1 cellular context compared by ENCODE assay signal in the genomic region with DNA sequence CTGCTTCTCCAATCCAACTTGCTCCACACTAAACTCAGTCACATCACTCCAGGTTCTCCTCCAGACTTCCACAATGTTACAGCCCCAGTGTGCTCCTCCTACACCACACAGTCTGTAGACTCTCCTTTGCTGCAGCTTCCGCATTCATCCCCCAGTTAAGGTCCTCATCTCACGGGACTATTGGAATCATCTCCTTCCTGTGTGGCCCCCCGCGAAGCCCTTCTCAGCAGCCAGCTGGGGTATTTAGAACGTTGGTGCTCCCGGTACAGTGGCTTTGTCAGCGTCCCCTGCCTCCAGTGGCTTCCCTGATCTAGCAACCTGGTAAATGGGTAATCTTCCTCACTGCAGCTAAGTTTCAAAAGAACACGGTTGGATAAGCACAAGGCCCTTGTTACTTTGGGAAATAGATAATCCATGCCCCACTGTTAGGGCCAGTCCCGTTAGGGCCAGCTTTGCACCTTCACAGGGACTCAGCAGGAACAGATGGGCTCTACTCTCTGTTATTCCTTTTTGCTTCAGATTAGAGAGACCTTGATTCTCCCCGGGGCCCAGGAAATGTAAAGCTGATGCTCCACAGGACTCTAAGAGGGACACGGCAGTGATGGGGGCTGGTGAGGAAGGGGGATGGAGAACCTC.
TF ChIP-seq lines count a peak whose summit lies in the region.

No MANE protein-coding gene starts in this region.

TF ChIP-seq in GM23338, 12 proteins besides CTCF, POLR2A, EP300 and RAD21 (continued from another document):
- TF ChIP-seq, protein P1, sequence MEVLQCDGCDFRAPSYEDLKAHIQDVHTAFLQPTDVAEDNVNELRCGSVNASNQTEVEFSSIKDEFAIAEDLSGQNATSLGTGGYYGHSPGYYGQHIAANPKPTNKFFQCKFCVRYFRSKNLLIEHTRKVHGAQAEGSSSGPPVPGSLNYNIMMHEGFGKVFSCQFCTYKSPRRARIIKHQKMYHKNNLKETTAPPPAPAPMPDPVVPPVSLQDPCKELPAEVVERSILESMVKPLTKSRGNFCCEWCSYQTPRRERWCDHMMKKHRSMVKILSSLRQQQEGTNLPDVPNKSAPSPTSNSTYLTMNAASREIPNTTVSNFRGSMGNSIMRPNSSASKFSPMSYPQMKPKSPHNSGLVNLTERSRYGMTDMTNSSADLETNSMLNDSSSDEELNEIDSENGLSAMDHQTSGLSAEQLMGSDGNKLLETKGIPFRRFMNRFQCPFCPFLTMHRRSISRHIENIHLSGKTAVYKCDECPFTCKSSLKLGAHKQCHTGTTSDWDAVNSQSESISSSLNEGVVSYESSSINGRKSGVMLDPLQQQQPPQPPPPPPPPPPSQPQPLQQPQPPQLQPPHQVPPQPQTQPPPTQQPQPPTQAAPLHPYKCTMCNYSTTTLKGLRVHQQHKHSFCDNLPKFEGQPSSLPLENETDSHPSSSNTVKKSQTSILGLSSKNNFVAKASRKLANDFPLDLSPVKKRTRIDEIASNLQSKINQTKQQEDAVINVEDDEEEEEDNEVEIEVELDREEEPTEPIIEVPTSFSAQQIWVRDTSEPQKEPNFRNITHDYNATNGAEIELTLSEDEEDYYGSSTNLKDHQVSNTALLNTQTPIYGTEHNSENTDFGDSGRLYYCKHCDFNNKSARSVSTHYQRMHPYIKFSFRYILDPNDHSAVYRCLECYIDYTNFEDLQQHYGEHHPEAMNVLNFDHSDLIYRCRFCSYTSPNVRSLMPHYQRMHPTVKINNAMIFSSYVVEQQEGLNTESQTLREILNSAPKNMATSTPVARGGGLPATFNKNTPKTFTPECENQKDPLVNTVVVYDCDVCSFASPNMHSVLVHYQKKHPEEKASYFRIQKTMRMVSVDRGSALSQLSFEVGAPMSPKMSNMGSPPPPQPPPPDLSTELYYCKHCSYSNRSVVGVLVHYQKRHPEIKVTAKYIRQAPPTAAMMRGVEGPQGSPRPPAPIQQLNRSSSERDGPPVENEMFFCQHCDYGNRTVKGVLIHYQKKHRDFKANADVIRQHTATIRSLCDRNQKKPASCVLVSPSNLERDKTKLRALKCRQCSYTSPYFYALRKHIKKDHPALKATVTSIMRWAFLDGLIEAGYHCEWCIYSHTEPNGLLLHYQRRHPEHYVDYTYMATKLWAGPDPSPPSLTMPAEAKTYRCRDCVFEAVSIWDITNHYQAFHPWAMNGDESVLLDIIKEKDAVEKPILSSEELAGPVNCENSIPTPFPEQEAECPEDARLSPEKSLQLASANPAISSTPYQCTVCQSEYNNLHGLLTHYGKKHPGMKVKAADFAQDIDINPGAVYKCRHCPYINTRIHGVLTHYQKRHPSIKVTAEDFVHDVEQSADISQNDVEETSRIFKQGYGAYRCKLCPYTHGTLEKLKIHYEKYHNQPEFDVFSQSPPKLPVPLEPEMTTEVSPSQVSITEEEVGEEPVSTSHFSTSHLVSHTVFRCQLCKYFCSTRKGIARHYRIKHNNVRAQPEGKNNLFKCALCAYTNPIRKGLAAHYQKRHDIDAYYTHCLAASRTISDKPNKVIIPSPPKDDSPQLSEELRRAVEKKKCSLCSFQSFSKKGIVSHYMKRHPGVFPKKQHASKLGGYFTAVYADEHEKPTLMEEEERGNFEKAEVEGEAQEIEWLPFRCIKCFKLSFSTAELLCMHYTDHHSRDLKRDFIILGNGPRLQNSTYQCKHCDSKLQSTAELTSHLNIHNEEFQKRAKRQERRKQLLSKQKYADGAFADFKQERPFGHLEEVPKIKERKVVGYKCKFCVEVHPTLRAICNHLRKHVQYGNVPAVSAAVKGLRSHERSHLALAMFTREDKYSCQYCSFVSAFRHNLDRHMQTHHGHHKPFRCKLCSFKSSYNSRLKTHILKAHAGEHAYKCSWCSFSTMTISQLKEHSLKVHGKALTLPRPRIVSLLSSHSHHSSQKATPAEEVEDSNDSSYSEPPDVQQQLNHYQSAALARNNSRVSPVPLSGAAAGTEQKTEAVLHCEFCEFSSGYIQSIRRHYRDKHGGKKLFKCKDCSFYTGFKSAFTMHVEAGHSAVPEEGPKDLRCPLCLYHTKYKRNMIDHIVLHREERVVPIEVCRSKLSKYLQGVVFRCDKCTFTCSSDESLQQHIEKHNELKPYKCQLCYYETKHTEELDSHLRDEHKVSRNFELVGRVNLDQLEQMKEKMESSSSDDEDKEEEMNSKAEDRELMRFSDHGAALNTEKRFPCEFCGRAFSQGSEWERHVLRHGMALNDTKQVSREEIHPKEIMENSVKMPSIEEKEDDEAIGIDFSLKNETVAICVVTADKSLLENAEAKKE (CRISPR knock-in tag; IDR thresholded peaks at IDR 0.05): no peak
- TF ChIP-seq EZH2 (IDR thresholded peaks at IDR 0.05; ENCODE audit: low read depth, unreplicated experiment) (no peak), NANOG (IDR thresholded peaks at IDR 0.05; ENCODE audit: borderline replicate concordance) (no peak), STAT1 (IDR thresholded peaks at IDR 0.05; ENCODE audit: unreplicated experiment) (no peak), POLR2AphosphoS5 (IDR thresholded peaks at IDR 0.05; ENCODE audit: low read depth) (no peak), ZNF331 (CRISPR knock-in tag; IDR thresholded peaks at IDR 0.05; ENCODE audit: low read depth) (no peak)
